Comparison of ENCODE assay signal across 8 cellular contexts in the genomic region with DNA sequence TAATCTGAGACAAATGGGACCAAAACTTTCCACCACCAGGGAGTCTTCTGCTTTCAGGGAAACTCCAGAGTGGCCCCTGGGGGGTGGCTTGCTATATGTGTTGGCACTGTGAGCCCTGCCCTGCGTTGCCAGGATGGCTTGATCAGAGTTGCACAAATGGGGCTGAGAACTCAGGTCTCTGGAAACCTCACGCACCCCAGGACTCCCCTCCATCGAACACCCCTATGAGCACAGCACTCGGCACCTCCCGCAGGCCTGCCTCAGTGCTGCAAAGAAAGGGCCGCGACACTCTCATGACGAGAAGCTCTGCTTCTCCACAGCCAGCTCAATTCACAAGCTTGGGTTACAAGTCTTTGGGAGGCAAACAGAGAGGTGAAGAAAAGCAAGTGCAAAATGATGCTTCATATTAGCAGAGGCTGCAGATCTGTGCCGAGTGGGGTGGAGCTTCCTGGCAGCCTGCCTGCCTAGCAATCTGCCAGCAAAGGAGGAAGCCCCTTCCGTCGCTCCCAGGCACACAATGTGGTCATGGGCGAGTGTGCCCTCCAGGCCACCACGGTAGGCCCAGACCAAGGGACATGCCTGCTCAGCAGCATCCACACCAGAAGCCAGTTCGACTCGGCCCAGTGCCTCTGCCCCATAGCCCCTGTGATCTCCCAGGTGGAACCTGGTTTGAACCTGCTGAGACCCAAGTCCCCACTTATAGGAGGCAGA. TPM values are rescaled to one million over a fixed set of nuclear protein-coding genes. Genes with fewer than 3 reads are reported as not detected.
DNase-seq lines count a peak whose midpoint lies in the region; ATAC-seq and TF ChIP-seq lines count a peak whose summit lies in the region.

No MANE protein-coding gene starts in this region.

- H3K4me3 ChIP-seq in choroid plexus epithelial cell (ENCODE audit: low read depth, low read length): no peak overlapping the region

- TF ChIP-seq CTCF in choroid plexus epithelial cell (conservative IDR thresholded peaks at IDR 0.05; ENCODE audit: low read depth, low read length): no peak

- no peak for ATAC-seq in HG03354 (IDR thresholded peaks at IDR 0.05; ENCODE audit: poor library complexity, severe bottlenecking, unreplicated experiment)

- DNase-seq in EL (peak; percentile 80), KBM-7 (peak; percentile 82), T1000 (lab: John Stamatoyannopoulos, UW) (peak; percentile 52), choroid plexus epithelial cell (ENCODE audit: low read depth) (peak; percentile 67), medulla oblongata (ENCODE audit: extremely low spot score) (peak; percentile 66), substantia nigra (lab: John Stamatoyannopoulos, UW) (peak in 26 of 49 donors; percentile 22 to 74 (median 47)), mesenteric fat pad (ENCODE audit: low spot score) (no peak)

- in situ Hi-C loops in KBM-7 (cut with MboI; ENCODE audit: low pct_unique_long_range_greater_than_20kb, low sequenced_read_pairs): no loop called here

- H3K27ac ChIP-seq in substantia nigra (ENCODE audit: low read depth, low read length, poor library complexity, severe bottlenecking): peak overlapping the region; percentile 79

RNA-seq across cellular contexts. Expression of gene MYH9, which starts 55.7 kb away (rescaled TPM):
- total RNA-seq in mesenteric fat pad: 673 TPM
